Comparison of ENCODE assay signal across 10 cellular contexts in the genomic region with DNA sequence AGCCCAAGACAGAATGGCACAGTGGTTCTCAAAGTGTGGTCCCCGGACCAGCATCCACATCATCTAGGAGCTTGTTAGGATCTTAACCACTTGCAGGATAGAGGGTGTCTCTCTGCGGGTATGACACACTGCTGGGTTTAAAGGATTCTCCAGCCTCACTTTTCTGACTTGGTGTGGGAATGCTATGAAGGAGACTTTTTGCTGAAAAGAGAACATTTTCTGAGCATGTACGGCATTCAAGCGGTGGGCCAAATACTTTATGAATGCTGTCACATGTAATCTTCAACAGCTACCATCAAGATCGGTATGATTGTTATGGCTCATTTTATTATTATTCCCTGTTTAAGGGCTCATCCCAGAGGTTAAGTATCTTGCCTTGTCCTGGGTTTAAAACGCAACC. TPM values are rescaled to one million over a fixed set of nuclear protein-coding genes. Genes with fewer than 3 reads are reported as not detected.
DNase-seq lines count a peak whose midpoint lies in the region; ATAC-seq and TF ChIP-seq lines count a peak whose summit lies in the region.
"Had no signal": no experiment of that assay in that cellular context is flagged by ENCODE, and none has a peak within 500 bp of the region (broad histone marks: within the 10 kb centered on the region; RNA-seq: fewer than 3 reads in every experiment).

No MANE protein-coding gene starts in this region.

- H3K4me3 Mint-ChIP-seq in activated CD8-positive, alpha-beta memory T cell treated with anti-CD3 and anti-CD28 coated beads, Interleukin-2, amount 10 ng/mL, durations not matched to agents 7 days and 5 days = peak overlapping the region; percentile 18
- H3K4me3 Mint-ChIP-seq in chondrocyte (ENCODE audit: unreplicated experiment) = no peak overlapping the region

- no peak for ATAC-seq in activated CD8-positive, alpha-beta memory T cell treated with anti-CD3 and anti-CD28 coated beads, Interleukin-2, amount 10 ng/mL, durations not matched to agents 7 days and 5 days
- no peak for ATAC-seq in HG02852 (IDR thresholded peaks at IDR 0.05; ENCODE audit: unreplicated experiment)

- CTCF ChIA-PET in activated CD8-positive, alpha-beta memory T cell treated with anti-CD3 and anti-CD28 coated beads, Interleukin-2, amount 10 ng/mL, durations not matched to agents 7 days and 5 days (lab: Charles Lee) = interaction anchor here (12.9 kb wide), 1 partner anchor 55 kb away, joined by 530 read pairs; no protein-coding TSS in a partner anchor
- CTCF ChIA-PET in PC-9 (lab: Charles Lee) = interaction anchor here (0.7 kb wide), 1 partner anchor 659 kb away, joined by 3 read pairs; no protein-coding TSS in a partner anchor

- H3K9me2 ChIP-seq in PC-9 (ENCODE audit: insufficient read depth) = no peaks in the 10 kb centered on the region

- intact Hi-C loops in tibial artery (cut with DNase I; ENCODE audit: low total_unique reads) = loop anchor here (10.0 kb wide), 1 partner anchor 161 kb away; a partner anchor contains a TSS
- intact Hi-C loops in PC-9 (cut with micrococcal nuclease; ENCODE audit: unreplicated experiment) = loop anchor here (10.0 kb wide), 1 partner anchor 639 kb away; no protein-coding TSS in a partner anchor

- H3K4me2 ChIP-seq in PC-9 = no peak overlapping the region

- 0 out of 2 replicates have a peak, but pooled peaks cover 5% of the 10 kb centered on the region for H4K20me1 ChIP-seq in PC-9 (ENCODE audit: insufficient read depth)

- no peaks in the 10 kb centered on the region for H3K36me3 ChIP-seq in muscle layer of duodenum (ENCODE audit: control insufficient read depth in 1 of 2, insufficient read depth in 2 of 2, low read length in 2 of 2)
- H3K36me3 ChIP-seq in tibial artery = no peaks in the 10 kb centered on the region
- H3K36me3 ChIP-seq in PC-9 (ENCODE audit: low read depth) = no peaks in the 10 kb centered on the region
- H3K36me3 ChIP-seq: MG63 had no signal

- no peaks in the 10 kb centered on the region for H3K27me3 ChIP-seq in muscle layer of duodenum (ENCODE audit: low read depth, low read length)
- no peaks in the 10 kb centered on the region for H3K27me3 ChIP-seq in tibial artery
- no peaks in the 10 kb centered on the region for H3K27me3 ChIP-seq in PC-9 (ENCODE audit: insufficient read depth, low read depth)
- H3K27me3 ChIP-seq: MG63 had no signal

- no peak for TF ChIP-seq CTCF in chondrocyte (IDR thresholded peaks at IDR 0.05)
- TF ChIP-seq CTCF in tibial artery (IDR thresholded peaks at IDR 0.05) = no peak
- TF ChIP-seq CTCF in PC-9 (conservative IDR thresholded peaks at IDR 0.05) = no peak

- POLR2A ChIA-PET in PC-9 (lab: Charles Lee; ENCODE audit: unreplicated experiment) = interaction anchor here (0.6 kb wide), 1 partner anchor 173 kb away, joined by 4 read pairs; no protein-coding TSS in a partner anchor

- H3K4me3 ChIP-seq in muscle layer of duodenum (ENCODE audit: low read depth in 1 of 2, low read length in 2 of 2) = no peak overlapping the region
- no peak overlapping the region for H3K4me3 ChIP-seq in tibial artery
- no peak overlapping the region for H3K4me3 ChIP-seq in PC-9
- H3K4me3 ChIP-seq: MG63 had no signal

- no TSS peak for BruUV-seq in PC-9 (replicated peaks; lab: Mats Ljungman, UMichigan)

- DNase-seq in activated CD8-positive, alpha-beta memory T cell treated with anti-CD3 and anti-CD28 coated beads, Interleukin-2, amount 10 ng/mL, durations not matched to agents 7 days and 5 days = no peak
- DNase-seq in activated CD8-positive, alpha-beta memory T cell treated with anti-CD3 and anti-CD28 coated beads, Interleukin-2, amount 50 U/mL, for 48 hours = no peak
- DNase-seq in chondrocyte (ENCODE audit: low spot score) (no peak), tibial artery (no peak), PC-9 (no peak), NCI-H2107 treated with DMSO at 0.1 percent for 48 hours (lab: John Stamatoyannopoulos, UW; ENCODE audit: unreplicated experiment) (no peak)
- DNase-seq: activated naive CD4-positive, alpha-beta T cell treated with anti-CD3 and anti-CD28 coated beads, Interleukin-2, amount 50 U/mL, for 16 hours; MG63 had no signal

- no peak overlapping the region for H2AFZ ChIP-seq in PC-9

- H3K79me2 ChIP-seq in PC-9 (ENCODE audit: low read depth) = no peaks in the 10 kb centered on the region

- H3K4me1 Mint-ChIP-seq in activated CD8-positive, alpha-beta memory T cell treated with anti-CD3 and anti-CD28 coated beads, Interleukin-2, amount 10 ng/mL, durations not matched to agents 7 days and 5 days = peaks cover 50% of the 10 kb centered on the region
- peaks cover 41% of the 10 kb centered on the region for H3K4me1 Mint-ChIP-seq in chondrocyte (ENCODE audit: low read depth)

- H3K27ac ChIP-seq in muscle layer of duodenum (ENCODE audit: low read length) (peak overlapping the region; percentile 98), tibial artery (peak overlapping the region; percentile 98 to 99), PC-9 (no peak overlapping the region)

- peaks cover 13 to 26% of the 10 kb centered on the region in 2 donors for H3K4me1 ChIP-seq in muscle layer of duodenum (ENCODE audit: control insufficient read depth in 1 of 2, insufficient read depth in 2 of 2, low read length in 2 of 2)
- H3K4me1 ChIP-seq in tibial artery = peaks cover 6 to 59% (median 46%) of the 10 kb centered on the region in 4 donors
- peaks cover 11% of the 10 kb centered on the region for H3K4me1 ChIP-seq in PC-9 (replicated peaks; ENCODE audit: insufficient read depth)

- no peaks in the 10 kb centered on the region for H3K27me3 Mint-ChIP-seq in activated CD8-positive, alpha-beta memory T cell treated with anti-CD3 and anti-CD28 coated beads, Interleukin-2, amount 10 ng/mL, durations not matched to agents 7 days and 5 days
- H3K27me3 Mint-ChIP-seq in chondrocyte (ENCODE audit: low read depth) = no peaks in the 10 kb centered on the region

- H3F3A ChIP-seq in PC-9 (ENCODE audit: insufficient read depth, low read depth) = peaks cover 10% of the 10 kb centered on the region; the same call in 1 of the 2 replicates

- H3K36me3 Mint-ChIP-seq in activated CD8-positive, alpha-beta memory T cell treated with anti-CD3 and anti-CD28 coated beads, Interleukin-2, amount 10 ng/mL, durations not matched to agents 7 days and 5 days = peaks cover 11% of the 10 kb centered on the region
- no peaks in the 10 kb centered on the region for H3K36me3 Mint-ChIP-seq in chondrocyte (ENCODE audit: low read depth)

- no peak overlapping the region for H3K27ac Mint-ChIP-seq in activated CD8-positive, alpha-beta memory T cell treated with anti-CD3 and anti-CD28 coated beads, Interleukin-2, amount 10 ng/mL, durations not matched to agents 7 days and 5 days
- H3K27ac Mint-ChIP-seq in chondrocyte (ENCODE audit: unreplicated experiment) = peak overlapping the region; percentile 99

- H3K9me3 Mint-ChIP-seq in activated CD8-positive, alpha-beta memory T cell treated with anti-CD3 and anti-CD28 coated beads, Interleukin-2, amount 10 ng/mL, durations not matched to agents 7 days and 5 days (ENCODE audit: low read depth) = no peaks in the 10 kb centered on the region
- no peaks in the 10 kb centered on the region for H3K9me3 Mint-ChIP-seq in chondrocyte (ENCODE audit: low read depth)

- H3K9me3 ChIP-seq in muscle layer of duodenum (ENCODE audit: control insufficient read depth in 1 of 2, low read length in 2 of 2) = no peaks in the 10 kb centered on the region
- H3K9me3 ChIP-seq in tibial artery = no peaks in the 10 kb centered on the region
- H3K9me3 ChIP-seq in PC-9 (ENCODE audit: insufficient read depth, low read depth) = no peaks in the 10 kb centered on the region
- H3K9me3 ChIP-seq: MG63 had no signal

RNA-seq across cellular contexts. Expression of a gene that starts 1.7 kb away (rescaled TPM):
- 100 to 1,000 TPM in 1 of 2 experiments, 10 to 100 TPM in 1; 90.2 to 285 TPM for total RNA-seq in activated CD8-positive, alpha-beta memory T cell treated with anti-CD3 and anti-CD28 coated beads, Interleukin-2, amount 10 ng/mL, durations not matched to agents 7 days and 5 days
- total RNA-seq in chondrocyte (14.4 to 46.6 TPM (median 17.0 TPM) in 3 replicates), PC-9 (2021) (30.7 and 46.0 TPM in 2 replicates)
